ENCODE assay signal across 14 cellular contexts in the genomic region with DNA sequence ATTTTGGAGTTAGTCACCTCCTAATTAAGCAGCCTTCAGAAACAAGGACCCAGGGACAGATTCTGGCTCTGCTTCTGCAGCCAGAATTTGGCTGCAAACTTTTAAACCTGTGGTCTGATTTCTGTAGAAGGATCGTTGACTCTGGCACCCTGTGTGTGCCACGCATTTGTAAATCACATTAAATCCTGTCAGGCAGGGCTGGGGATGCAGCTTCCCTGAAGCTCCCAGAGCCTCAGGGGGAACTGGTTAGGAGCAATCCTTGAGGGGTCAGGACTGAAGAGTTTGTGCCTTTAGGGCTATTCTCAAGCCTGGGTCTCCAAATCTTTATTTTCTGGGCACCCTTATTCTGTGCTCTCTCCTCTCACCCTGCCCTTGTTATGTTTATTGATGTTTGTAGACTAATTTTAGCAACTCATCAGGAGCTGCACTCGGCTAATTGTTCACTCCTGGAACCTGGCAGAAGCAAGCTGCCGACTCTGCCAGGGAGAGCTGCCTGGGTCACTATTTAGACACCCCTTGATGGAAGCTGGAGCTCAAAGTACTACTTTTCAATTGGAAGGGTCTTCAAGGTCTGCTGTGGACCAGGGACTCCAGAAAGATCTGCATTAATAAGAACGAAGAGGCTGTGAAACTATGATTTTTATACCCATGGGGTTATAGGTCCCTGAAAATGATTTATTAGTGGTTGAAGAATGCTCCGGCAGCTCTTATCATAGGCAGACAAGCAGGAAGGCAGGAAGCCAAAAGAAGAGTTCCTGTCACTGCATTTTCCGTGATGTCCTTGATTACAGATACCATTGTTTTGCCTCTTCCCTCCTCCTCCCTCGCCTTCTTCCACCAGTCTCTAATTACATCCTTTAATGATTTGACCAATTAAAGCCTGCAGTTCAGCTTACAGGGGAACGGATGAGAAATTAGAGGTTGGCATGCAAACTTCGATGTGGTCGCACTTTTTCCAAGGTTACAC. TPM values are rescaled to one million over a fixed set of nuclear protein-coding genes. Genes with fewer than 3 reads are reported as not detected.
DNase-seq lines count a peak whose midpoint lies in the region; FAIRE-seq and TF ChIP-seq lines count a peak whose summit lies in the region.
"Had no signal": no experiment of that assay in that cellular context is flagged by ENCODE, and none has a peak within 500 bp of the region (broad histone marks: within the 10 kb centered on the region; RNA-seq: fewer than 3 reads in every experiment).

No MANE protein-coding gene starts in this region.

- H3K9ac ChIP-seq in BLaER1 (no peak overlapping the region; the same call in 1 of the 2 replicates), endothelial cell of umbilical vein (replicated peaks; ENCODE audit: extremely low read depth, insufficient read depth, low read length) (no peak overlapping the region)

- TF ChIP-seq CTCF in endothelial cell of umbilical vein (IDR thresholded peaks at IDR 0.05; ENCODE audit: extremely low read depth in 1 of 2, insufficient read depth in 1 of 2, low read depth in 1 of 2, low read length in 2 of 2) (no peak), transverse colon (IDR thresholded peaks at IDR 0.05) (no peak)

- H3K36me3 ChIP-seq in BLaER1 (no peaks in the 10 kb centered on the region), endothelial cell of umbilical vein (ENCODE audit: control insufficient read depth in 2 of 2, extremely low read depth in 1 of 2, insufficient read depth in 2 of 2, low read length in 2 of 2) (no peaks in the 10 kb centered on the region), transverse colon (no peaks in the 10 kb centered on the region)
- H3K36me3 ChIP-seq: gastroesophageal sphincter, left ventricle myocardium inferior, neutrophil had no signal

- H3K9me1 ChIP-seq in endothelial cell of umbilical vein (replicated peaks; ENCODE audit: control insufficient read depth, extremely low read depth, insufficient read depth, low read length) = no peaks in the 10 kb centered on the region

- FAIRE-seq in endothelial cell of umbilical vein (lab: Jason Lieb, UNC) = no peak

- H3K4me3 ChIP-seq in BLaER1 (no peak overlapping the region), endothelial cell of umbilical vein (replicated peaks in 1 of 3; ENCODE audit: insufficient read depth in 1 of 3, low read depth in 1 of 3, low read length in 3 of 3) (no peak overlapping the region), transverse colon (no peak overlapping the region)
- H3K4me3 ChIP-seq: gastroesophageal sphincter, left ventricle myocardium inferior had no signal

- BruUV-seq in endothelial cell of umbilical vein (replicated peaks; lab: Mats Ljungman, UMichigan) = no TSS peak

- no peak overlapping the region for H2AFZ ChIP-seq in endothelial cell of umbilical vein (ENCODE audit: low read depth, low read length)

- DNase-seq in NCI-H1092 (lab: John Stamatoyannopoulos, UW) (peak; percentile 24), OCI-M1 (lab: John Stamatoyannopoulos, UW) (peak; percentile 73), endothelial cell of umbilical vein (ENCODE audit: low read depth, low spot score) (peak; percentile 48), ACHN (no peak), NAMALWA (ENCODE audit: low spot score) (no peak), transverse colon (no peak)
- no peak for DNase-seq in activated CD4-positive, alpha-beta T cell treated with anti-CD3 and anti-CD28 coated beads, Interleukin-2, amount 50 U/mL, for 1 hour
- DNase-seq: HFFc6, left ventricle myocardium inferior, PC-3 had no signal

- TF ChIP-seq POLR2A in endothelial cell of umbilical vein (IDR thresholded peaks at IDR 0.05; ENCODE audit: low read depth, low read length) (no peak), transverse colon (IDR thresholded peaks at IDR 0.05) (no peak)

- H3K27me3 ChIP-seq in BLaER1 = no peaks in the 10 kb centered on the region
- no peaks in the 10 kb centered on the region for H3K27me3 ChIP-seq in endothelial cell of umbilical vein (ENCODE audit: control insufficient read depth in 2 of 2, insufficient read depth in 2 of 2, low read length in 2 of 2)
- H3K27me3 ChIP-seq in transverse colon = no peaks in the 10 kb centered on the region
- H3K27me3 ChIP-seq: gastroesophageal sphincter had no signal

- intact Hi-C loops in endothelial cell of umbilical vein (cut with micrococcal nuclease) (loop anchor here (2.0 kb wide), 1 partner anchor 22 kb away; no protein-coding TSS in a partner anchor), transverse colon (cut with DNase I; ENCODE audit: low total_unique reads) (no loop called here)

- POLR2A ChIA-PET in endothelial cell of umbilical vein (lab: Charles Lee) = no interaction called here

- in situ Hi-C loops in ACHN (cut with HindIII; ENCODE audit: low pct_ligation_motif_present, low pct_unique_long_range_greater_than_20kb, low sequenced_read_pairs) = no loop called here
- in situ Hi-C loops in transverse colon (cut with MboI; ENCODE audit: low pct_ligation_motif_present in 1 of 4, low pct_unique_long_range_greater_than_20kb in 1 of 4, low sequenced_read_pairs in 3 of 4) = no loop called here

- H3K79me2 ChIP-seq in endothelial cell of umbilical vein (ENCODE audit: control insufficient read depth, insufficient read depth, low read length) = no peaks in the 10 kb centered on the region

- TF ChIP-seq EP300 in transverse colon (IDR thresholded peaks at IDR 0.05; ENCODE audit: low read depth) = no peak

- peak overlapping the region; percentile 56 for H3K4me2 ChIP-seq in BLaER1
- H3K4me2 ChIP-seq in endothelial cell of umbilical vein (ENCODE audit: insufficient read depth, low read length) = peak overlapping the region; percentile 16

- no peaks in the 10 kb centered on the region for H3K9me3 ChIP-seq in BLaER1
- H3K9me3 ChIP-seq in endothelial cell of umbilical vein (replicated peaks; ENCODE audit: control insufficient read depth, insufficient read depth, low read length) = no peaks in the 10 kb centered on the region
- no peaks in the 10 kb centered on the region for H3K9me3 ChIP-seq in transverse colon
- H3K9me3 ChIP-seq: gastroesophageal sphincter, left ventricle myocardium inferior, neutrophil had no signal

- H3K27ac ChIP-seq in BLaER1 = no peak overlapping the region
- H3K27ac ChIP-seq in endothelial cell of umbilical vein (ENCODE audit: insufficient read depth, low read depth, low read length) = no peak overlapping the region
- no peak overlapping the region for H3K27ac ChIP-seq in transverse colon
- H3K27ac ChIP-seq: gastroesophageal sphincter, left ventricle myocardium inferior, neutrophil, VCaP had no signal

- H3K4me1 ChIP-seq in BLaER1 = peaks cover 27% of the 10 kb centered on the region
- peaks cover 7% of the 10 kb centered on the region for H3K4me1 ChIP-seq in endothelial cell of umbilical vein (ENCODE audit: control insufficient read depth, extremely low read depth, insufficient read depth, low read length)
- no peaks in the 10 kb centered on the region for H3K4me1 ChIP-seq in transverse colon

- CTCF ChIA-PET in endothelial cell of umbilical vein (lab: Charles Lee) = interaction anchor here (0.9 to 1.7 kb wide), 5 partner anchors 9 to 80 kb away, joined by 3 to 5 read pairs (median 3); no protein-coding TSS in a partner anchor

- WGBS in transverse colon (ENCODE audit: low coverage in 1 of 2), 2 donors = 49 to 72% methylated on average over 3 to 11 of the region's 11 CpGs

- dilution Hi-C loops in endothelial cell of umbilical vein (cut with MboI; ENCODE audit: extremely low pct_ligation_motif_present, low sequenced_read_pairs) = no loop called here

- H4K20me1 ChIP-seq in BLaER1 (no peaks in the 10 kb centered on the region), endothelial cell of umbilical vein (replicated peaks; ENCODE audit: control insufficient read depth, extremely low read depth, insufficient read depth, low read length) (no peaks in the 10 kb centered on the region)

TF ChIP-seq in endothelial cell of umbilical vein, 7 proteins besides CTCF, POLR2A, EP300 and RAD21:
- TF ChIP-seq, protein P1, sequence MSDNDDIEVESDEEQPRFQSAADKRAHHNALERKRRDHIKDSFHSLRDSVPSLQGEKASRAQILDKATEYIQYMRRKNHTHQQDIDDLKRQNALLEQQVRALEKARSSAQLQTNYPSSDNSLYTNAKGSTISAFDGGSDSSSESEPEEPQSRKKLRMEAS (IDR thresholded peaks at IDR 0.05; ENCODE audit: insufficient read depth, insufficient read length) = no peak
- no peak for TF ChIP-seq MYC (IDR thresholded peaks at IDR 0.05; ENCODE audit: low read depth, low read length)
- no peak for TF ChIP-seq JUN (IDR thresholded peaks at IDR 0.05; ENCODE audit: borderline replicate concordance, insufficient read depth, insufficient read length, low read depth)
- no peak for TF ChIP-seq GATA2 (IDR thresholded peaks at IDR 0.05; ENCODE audit: insufficient read depth, insufficient read length, low read depth, low read length)
- TF ChIP-seq EZH2 (IDR thresholded peaks at IDR 0.05; ENCODE audit: borderline replicate concordance, low read depth, low read length, severe bottlenecking) = no peak
- TF ChIP-seq POLR2AphosphoS5 (IDR thresholded peaks at IDR 0.05; ENCODE audit: insufficient read depth, low read depth, low read length) = no peak
- TF ChIP-seq FOS (IDR thresholded peaks at IDR 0.05; ENCODE audit: borderline replicate concordance, insufficient read depth, low read length) = no peak

RNA-seq across cellular contexts. Expression of gene NOX3, which starts 6.5 kb away (rescaled TPM):
- total RNA-seq in endothelial cell of umbilical vein (not detected in 2 replicates), transverse colon (not detected)
- polyA plus RNA-seq in endothelial cell of umbilical vein = not detected in 2 replicates
- not detected in 2 replicates for polyA plus RNA-seq in endothelial cell of umbilical vein (2011; cell fraction: cytosol; rRNA removed)
- not detected in 2 replicates for polyA plus RNA-seq in endothelial cell of umbilical vein (2011; cell fraction: nucleus; rRNA removed)
- polyA plus RNA-seq in endothelial cell of umbilical vein (2012) = not detected in 2 replicates
- polyA minus RNA-seq in endothelial cell of umbilical vein = not detected in 2 replicates
- polyA minus RNA-seq in endothelial cell of umbilical vein (2011; cell fraction: cytosol; rRNA and poly(A)+ RNA removed) = not detected
- not detected in 2 replicates for polyA minus RNA-seq in endothelial cell of umbilical vein (2011; cell fraction: nucleus; rRNA and poly(A)+ RNA removed)
- total RNA-seq: HFFc6, left ventricle myocardium inferior, PC-3 had no signal

Comparison
In these comparisons a context has a peak if more than half of its experiments do, and no peak if none do; other contexts are left out.
1. DNase-seq: peak in NCI-H1092 (single experiment), OCI-M1 (single experiment) and endothelial cell of umbilical vein (single experiment); none in ACHN (single experiment), NAMALWA (single experiment), transverse colon (single experiment) and activated CD4-positive, alpha-beta T cell treated with anti-CD3 and anti-CD28 coated beads, Interleukin-2, amount 50 U/mL, for 1 hour (single experiment).